Comparison of ENCODE assay signal across 17 cellular contexts in genomic region chr1:42005530-42005929, GRCh38.
DNase-seq lines count a peak whose midpoint lies in the region; FAIRE-seq and TF ChIP-seq lines count a peak whose summit lies in the region.
"Had no signal": no experiment of that assay in that cellular context is flagged by ENCODE, and none has a peak within 500 bp of the region (broad histone marks: within the 10 kb centered on the region; RNA-seq: fewer than 3 reads in every experiment).

No MANE protein-coding gene starts in this region.

- no peaks in the 10 kb centered on the region for H3K36me3 ChIP-seq in KMS-11 (ENCODE audit: insufficient read depth)
- H3K36me3 ChIP-seq: BLaER1 treated with 17β-estradiol and CSF1 and Interleukin-3, amounts not matched to agents 10 nM and 100 nM had no signal

- H3K9ac ChIP-seq in KMS-11: no peak overlapping the region
- H3K9ac ChIP-seq: BLaER1 treated with 17β-estradiol and CSF1 and Interleukin-3, amounts not matched to agents 10 nM and 100 nM had no signal

- H3K4me1 ChIP-seq in KMS-11 (ENCODE audit: low read depth, poor library complexity, severe bottlenecking): peaks cover 14% of the 10 kb centered on the region

- H3K79me2 ChIP-seq in KMS-11 (ENCODE audit: insufficient read depth, low read depth): no peaks in the 10 kb centered on the region

- peak; percentile 18 for FAIRE-seq in GM18507 (lab: Jason Lieb, UNC)
- FAIRE-seq: GM12878, HTR-8/SVneo had no signal

- TF ChIP-seq CTCF in KMS-11 (conservative IDR thresholded peaks at IDR 0.05; ENCODE audit: low read depth, low read length) (no peak), fibroblast of the aortic adventitia (IDR thresholded peaks at IDR 0.05; ENCODE audit: insufficient read depth, low read length) (no peak)

- H3K27me3 ChIP-seq in KMS-11 (ENCODE audit: insufficient read depth, low read depth): no peaks in the 10 kb centered on the region
- H3K27me3 ChIP-seq: BLaER1 treated with 17β-estradiol and CSF1 and Interleukin-3, amounts not matched to agents 10 nM and 100 nM had no signal

- H3K4me2 ChIP-seq in KMS-11: peak overlapping the region; percentile 23; the same call in 1 of the 2 replicates
- H3K4me2 ChIP-seq: BLaER1 treated with 17β-estradiol and CSF1 and Interleukin-3, amounts not matched to agents 10 nM and 100 nM; GM23338 had no signal

- no peak overlapping the region for H3K4me3 ChIP-seq in KMS-11 (IDR thresholded peaks at IDR 0.05; ENCODE audit: insufficient read depth, low read depth, low read length)
- H3K4me3 ChIP-seq in fibroblast of the aortic adventitia (ENCODE audit: low read depth, low read length): no peak overlapping the region
- H3K4me3 ChIP-seq: BLaER1 treated with 17β-estradiol and CSF1 and Interleukin-3, amounts not matched to agents 10 nM and 100 nM; GM12878; GM23338 had no signal

- no peaks in the 10 kb centered on the region for H4K20me1 ChIP-seq in KMS-11 (ENCODE audit: insufficient read depth)
- H4K20me1 ChIP-seq: BLaER1 treated with 17β-estradiol and CSF1 and Interleukin-3, amounts not matched to agents 10 nM and 100 nM had no signal

- DNase-seq in GM18507 (ENCODE audit: extremely low spot score, insufficient read length, low read depth) (no peak), fibroblast of the aortic adventitia (ENCODE audit: low read depth) (peak; percentile 27), HPDE6-E6E7 (ENCODE audit: extremely low spot score) (no peak), NCI-H187 (lab: John Stamatoyannopoulos, UW) (no peak), NCI-H748 (lab: John Stamatoyannopoulos, UW; ENCODE audit: unreplicated experiment) (no peak)
- DNase-seq: Calu3; CD8-positive, alpha-beta T cell; DMS79 treated with DMSO at 0.1 percent for 48 hours; H7; HFFc6; IMR-90 had no signal

- H3K27ac ChIP-seq in KMS-11: no peak overlapping the region
- H3K27ac ChIP-seq: BLaER1 treated with 17β-estradiol and CSF1 and Interleukin-3, amounts not matched to agents 10 nM and 100 nM; HL-60 had no signal

- H2AFZ ChIP-seq in KMS-11 (ENCODE audit: low read depth): no peak overlapping the region
- H2AFZ ChIP-seq: GM23338 had no signal
